Comparison of ENCODE assay signal across 1 cellular context in genomic region chr20:63663332-63664066, GRCh38.
TF ChIP-seq lines count a peak whose summit lies in the region.

No MANE protein-coding gene starts in this region.

TF ChIP-seq in IMR-90, 13 proteins besides CTCF, POLR2A, EP300 and RAD21:
- no peak for TF ChIP-seq MXI1 (IDR thresholded peaks at IDR 0.05; ENCODE audit: borderline replicate concordance, low read depth, low read length)
- no peak for TF ChIP-seq SMC3 (IDR thresholded peaks at IDR 0.05; ENCODE audit: low read depth, low read length)
- TF ChIP-seq BHLHE40 (IDR thresholded peaks at IDR 0.05; ENCODE audit: low read depth, low read length): no peak
- TF ChIP-seq USF2 (IDR thresholded peaks at IDR 0.05; ENCODE audit: low read depth, low read length): no peak
- TF ChIP-seq FOS (IDR thresholded peaks at IDR 0.05; ENCODE audit: low read depth, low read length): no peak
- no peak for TF ChIP-seq MAZ (IDR thresholded peaks at IDR 0.05; ENCODE audit: borderline replicate concordance, low read depth, low read length)
- no peak for TF ChIP-seq CEBPB (IDR thresholded peaks at IDR 0.05; ENCODE audit: low read depth, low read length)
- TF ChIP-seq MAFK (IDR thresholded peaks at IDR 0.05; ENCODE audit: low read depth, low read length): no peak
- TF ChIP-seq ELK1 (IDR thresholded peaks at IDR 0.05; ENCODE audit: borderline replicate concordance, low read depth, low read length): no peak
- TF ChIP-seq RFX5 (IDR thresholded peaks at IDR 0.05; ENCODE audit: low read depth, low read length): no peak
- no peak for TF ChIP-seq NFE2L2 (IDR thresholded peaks at IDR 0.05; ENCODE audit: low read depth, low read length)
- TF ChIP-seq RCOR1 (IDR thresholded peaks at IDR 0.05; ENCODE audit: insufficient replicate concordance, low read length): no peak
- TF ChIP-seq CHD1 (IDR thresholded peaks at IDR 0.05; ENCODE audit: low read depth, low read length): no peak
TF ChIP-seq in IMR-90: peak in this region for 0.
